Comparison of ENCODE assay signal across 11 cellular contexts in genomic region chr3:57017481-57017880, GRCh38. TPM values are rescaled to one million over a fixed set of nuclear protein-coding genes. Genes with fewer than 3 reads are reported as not detected.
DNase-seq lines count a peak whose midpoint lies in the region; ATAC-seq and TF ChIP-seq lines count a peak whose summit lies in the region.
"Had no signal": no experiment of that assay in that cellular context is flagged by ENCODE, and none has a peak within 500 bp of the region (broad histone marks: within the 10 kb centered on the region; RNA-seq: fewer than 3 reads in every experiment).

No MANE protein-coding gene starts in this region.

- no peaks in the 10 kb centered on the region for H3K9me3 ChIP-seq in HCT116 (ENCODE audit: control insufficient read depth in 1 of 2, insufficient read depth in 1 of 2, low read depth in 1 of 2, low read length in 2 of 2)
- H3K9me3 ChIP-seq: stomach had no signal

- H3K9ac ChIP-seq in HCT116 (ENCODE audit: low read length), result peak overlapping the region; percentile 44

- ATAC-seq in HCT116, result peak; percentile 71
- ATAC-seq in SK-N-SH treated with all-trans-retinoic acid at 6 μM for 48 hours, result peak; percentile 26
- no peak for ATAC-seq in activated naive CD4-positive, alpha-beta T cell treated with anti-CD3 and anti-CD28 coated beads, Interleukin-2, amount 50 U/mL, for 72 hours
- no peak for ATAC-seq in GM21786 (IDR thresholded peaks at IDR 0.05; ENCODE audit: unreplicated experiment)

- RAD21 ChIA-PET in HCT116 (lab: Charles Lee; ENCODE audit: low non-redundant PET in 1 of 2, low total read pairs in 2 of 2, uncharacterized antibody in 2 of 2, unreplicated experiment in 2 of 2), result interaction anchor here in 1 of 2 experiments (0.6 kb wide), 1 partner anchor 24 kb away, joined by 6 read pairs; no protein-coding TSS in a partner anchor

- no peak for TF ChIP-seq CTCF in HCT116 (IDR thresholded peaks at IDR 0.05 in 2 of 3, conservative IDR thresholded peaks at IDR 0.05 in 1 of 3; ENCODE audit: borderline replicate concordance in 1 of 3, insufficient read depth in 1 of 3, low read depth in 2 of 3, low read length in 2 of 3)

- peak overlapping the region; percentile 69 for H3K4me2 ChIP-seq in HCT116 (ENCODE audit: low read length)

- no peaks in the 10 kb centered on the region for H3K9me2 ChIP-seq in HCT116 (ENCODE audit: insufficient read depth)

- DNase-seq in HCT116 (ENCODE audit: low read depth, low spot score) (peak; percentile 43), glomerular visceral epithelial cell (ENCODE audit: extremely low spot score) (peak; percentile 15), renal cortical epithelial cell (ENCODE audit: low read depth) (peak; percentile 45), SKM-1 (lab: John Stamatoyannopoulos, UW; ENCODE audit: unreplicated experiment) (no peak)
- DNase-seq in stimulated activated CD4-positive, alpha-beta T cell treated with anti-CD3 and anti-CD28 coated beads, Interleukin-1b, Interleukin-23, amount 100 ng/mL, for 48 hours, result no peak
- no peak for DNase-seq in activated naive CD4-positive, alpha-beta T cell treated with anti-CD3 and anti-CD28 coated beads, Interleukin-2, amount 50 U/mL, for 72 hours (ENCODE audit: low spot score in 2 of 2)
- DNase-seq: stomach had no signal

- POLR2A ChIA-PET in HCT116 (lab: Charles Lee), result interaction anchor here (0.7 to 1.5 kb wide), 2 partner anchors 19 to 48 kb away, joined by 3 to 4 read pairs; no protein-coding TSS in a partner anchor

- H3K27ac ChIP-seq in HCT116 (ENCODE audit: low read depth, low read length), result peak overlapping the region; percentile 40
- H3K27ac ChIP-seq: foreskin keratinocyte, stomach had no signal

- no peaks in the 10 kb centered on the region for H3K9me3 Mint-ChIP-seq in activated naive CD4-positive, alpha-beta T cell treated with anti-CD3 and anti-CD28 coated beads, Interleukin-2, amount 50 U/mL, for 72 hours

- H2AFZ ChIP-seq in HCT116 (ENCODE audit: low read depth, low read length, poor library complexity, severe bottlenecking), result no peak overlapping the region

- BruUV-seq in HCT116 (replicated peaks; lab: Mats Ljungman, UMichigan), result no TSS peak

- H3K27ac Mint-ChIP-seq in activated naive CD4-positive, alpha-beta T cell treated with anti-CD3 and anti-CD28 coated beads, Interleukin-2, amount 50 U/mL, for 72 hours, result no peak overlapping the region

- H3K4me1 ChIP-seq in HCT116 (ENCODE audit: control insufficient read depth in 1 of 2, insufficient read depth in 2 of 2, low read length in 2 of 2), result peaks cover 28 to 32% of the 10 kb centered on the region in 2 experiments

- intact Hi-C loops in HCT116 (cut with micrococcal nuclease), result no loop called here

- TF ChIP-seq RAD21 in HCT116 (IDR thresholded peaks at IDR 0.05; ENCODE audit: low read depth), result no peak

- H4K20me1 ChIP-seq in HCT116 (ENCODE audit: insufficient read depth), result no peaks in the 10 kb centered on the region

- no peaks in the 10 kb centered on the region for H3K79me2 ChIP-seq in HCT116 (ENCODE audit: insufficient read depth, low read length)

- CTCF ChIA-PET in HCT116 (lab: Charles Lee), result interaction anchor here (0.7 to 1.0 kb wide), 2 partner anchors 10 to 177 kb away, joined by 5 read pairs; no protein-coding TSS in a partner anchor

- H3K27me3 ChIP-seq in HCT116 (ENCODE audit: insufficient read depth, low read length), result no peaks in the 10 kb centered on the region
- H3K27me3 ChIP-seq: foreskin keratinocyte, stomach had no signal

- H3K36me3 Mint-ChIP-seq in activated naive CD4-positive, alpha-beta T cell treated with anti-CD3 and anti-CD28 coated beads, Interleukin-2, amount 50 U/mL, for 72 hours, result no peaks in the 10 kb centered on the region

- peak overlapping the region in 1 of 2 experiments; percentile 21; a peak in 1 of 4 replicates for H3K4me3 ChIP-seq in HCT116 (replicated peaks in 1 of 2; ENCODE audit: low read depth in 1 of 2, low read length in 2 of 2)
- H3K4me3 ChIP-seq: stomach had no signal

- H3K36me3 ChIP-seq in HCT116 (ENCODE audit: control insufficient read depth in 1 of 2, insufficient read depth in 2 of 2, low read length in 2 of 2), result no peaks in the 10 kb centered on the region
- H3K36me3 ChIP-seq: stomach had no signal

- no peak for TF ChIP-seq POLR2A in HCT116 (IDR thresholded peaks at IDR 0.05; ENCODE audit: borderline replicate concordance, extremely low read depth, insufficient read depth, insufficient read length)

TF ChIP-seq in HCT116, 20 proteins besides CTCF, POLR2A, EP300 and RAD21:
- no peak for TF ChIP-seq ELF1 (IDR thresholded peaks at IDR 0.05; ENCODE audit: borderline replicate concordance, low read depth)
- TF ChIP-seq CEBPB (IDR thresholded peaks at IDR 0.05; ENCODE audit: low read depth), result no peak
- TF ChIP-seq ZFX (IDR thresholded peaks at IDR 0.05), result no peak
- TF ChIP-seq JUND (IDR thresholded peaks at IDR 0.05), result 0 out of 2 replicates have a peak, but pooled peaks have one; percentile 37
- no peak for TF ChIP-seq EZH2phosphoT487 (IDR thresholded peaks at IDR 0.05; ENCODE audit: borderline replicate concordance)
- no peak for TF ChIP-seq ZNF274 (IDR thresholded peaks at IDR 0.05; ENCODE audit: low read depth, low read length)
- peak; percentile 29; the same call in 1 of the 2 replicates for TF ChIP-seq SP1 (IDR thresholded peaks at IDR 0.05; ENCODE audit: low read depth)
- TF ChIP-seq, protein P1, sequence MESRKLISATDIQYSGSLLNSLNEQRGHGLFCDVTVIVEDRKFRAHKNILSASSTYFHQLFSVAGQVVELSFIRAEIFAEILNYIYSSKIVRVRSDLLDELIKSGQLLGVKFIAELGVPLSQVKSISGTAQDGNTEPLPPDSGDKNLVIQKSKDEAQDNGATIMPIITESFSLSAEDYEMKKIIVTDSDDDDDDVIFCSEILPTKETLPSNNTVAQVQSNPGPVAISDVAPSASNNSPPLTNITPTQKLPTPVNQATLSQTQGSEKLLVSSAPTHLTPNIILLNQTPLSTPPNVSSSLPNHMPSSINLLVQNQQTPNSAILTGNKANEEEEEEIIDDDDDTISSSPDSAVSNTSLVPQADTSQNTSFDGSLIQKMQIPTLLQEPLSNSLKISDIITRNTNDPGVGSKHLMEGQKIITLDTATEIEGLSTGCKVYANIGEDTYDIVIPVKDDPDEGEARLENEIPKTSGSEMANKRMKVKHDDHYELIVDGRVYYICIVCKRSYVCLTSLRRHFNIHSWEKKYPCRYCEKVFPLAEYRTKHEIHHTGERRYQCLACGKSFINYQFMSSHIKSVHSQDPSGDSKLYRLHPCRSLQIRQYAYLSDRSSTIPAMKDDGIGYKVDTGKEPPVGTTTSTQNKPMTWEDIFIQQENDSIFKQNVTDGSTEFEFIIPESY (IDR thresholded peaks at IDR 0.05; ENCODE audit: extremely low read depth, insufficient replicate concordance, low read length), result no peak
- TF ChIP-seq EGR1 (IDR thresholded peaks at IDR 0.05; ENCODE audit: low read depth), result no peak
- no peak for TF ChIP-seq CBX3 (IDR thresholded peaks at IDR 0.05; ENCODE audit: low read depth)
- no peak for TF ChIP-seq SRF (IDR thresholded peaks at IDR 0.05; ENCODE audit: low read depth)
- no peak for TF ChIP-seq SIN3A (IDR thresholded peaks at IDR 0.05; ENCODE audit: low read depth)
- TF ChIP-seq FOSL1 (IDR thresholded peaks at IDR 0.05; ENCODE audit: low read depth), result peak; percentile 41; the same call in 1 of the 2 replicates
- no peak for TF ChIP-seq MAX (IDR thresholded peaks at IDR 0.05)
TF ChIP-seq in HCT116: peak in this region for 3.

TF ChIP-seq in SK-N-SH treated with all-trans-retinoic acid at 6 μM for 48 hours, 23 proteins besides CTCF, POLR2A, EP300 and RAD21:
- no peak for TF ChIP-seq ARNTL (CRISPR knock-in tag; IDR thresholded peaks at IDR 0.05; ENCODE audit: borderline replicate concordance, low read depth)
- no peak for TF ChIP-seq TCF4 (CRISPR knock-in tag; IDR thresholded peaks at IDR 0.05; ENCODE audit: borderline replicate concordance)
- TF ChIP-seq ZNF70 (CRISPR knock-in tag; IDR thresholded peaks at IDR 0.05), result no peak
- no peak for TF ChIP-seq SNAI2 (CRISPR knock-in tag; IDR thresholded peaks at IDR 0.05)
- TF ChIP-seq, protein P2, sequence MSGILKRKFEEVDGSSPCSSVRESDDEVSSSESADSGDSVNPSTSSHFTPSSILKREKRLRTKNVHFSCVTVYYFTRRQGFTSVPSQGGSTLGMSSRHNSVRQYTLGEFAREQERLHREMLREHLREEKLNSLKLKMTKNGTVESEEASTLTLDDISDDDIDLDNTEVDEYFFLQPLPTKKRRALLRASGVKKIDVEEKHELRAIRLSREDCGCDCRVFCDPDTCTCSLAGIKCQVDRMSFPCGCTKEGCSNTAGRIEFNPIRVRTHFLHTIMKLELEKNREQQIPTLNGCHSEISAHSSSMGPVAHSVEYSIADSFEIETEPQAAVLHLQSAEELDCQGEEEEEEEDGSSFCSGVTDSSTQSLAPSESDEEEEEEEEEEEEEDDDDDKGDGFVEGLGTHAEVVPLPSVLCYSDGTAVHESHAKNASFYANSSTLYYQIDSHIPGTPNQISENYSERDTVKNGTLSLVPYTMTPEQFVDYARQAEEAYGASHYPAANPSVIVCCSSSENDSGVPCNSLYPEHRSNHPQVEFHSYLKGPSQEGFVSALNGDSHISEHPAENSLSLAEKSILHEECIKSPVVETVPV (CRISPR knock-in tag; IDR thresholded peaks at IDR 0.05), result no peak
- TF ChIP-seq ZC3H10 (CRISPR knock-in tag; IDR thresholded peaks at IDR 0.05), result no peak
- TF ChIP-seq PPARA (CRISPR knock-in tag; IDR thresholded peaks at IDR 0.05; ENCODE audit: borderline replicate concordance), result no peak
- TF ChIP-seq ISL1 (CRISPR knock-in tag; IDR thresholded peaks at IDR 0.05), result no peak
- TF ChIP-seq ZFP30 (CRISPR knock-in tag; IDR thresholded peaks at IDR 0.05), result no peak
- no peak for TF ChIP-seq ESRRG (CRISPR knock-in tag; IDR thresholded peaks at IDR 0.05)
- TF ChIP-seq, protein P3, sequence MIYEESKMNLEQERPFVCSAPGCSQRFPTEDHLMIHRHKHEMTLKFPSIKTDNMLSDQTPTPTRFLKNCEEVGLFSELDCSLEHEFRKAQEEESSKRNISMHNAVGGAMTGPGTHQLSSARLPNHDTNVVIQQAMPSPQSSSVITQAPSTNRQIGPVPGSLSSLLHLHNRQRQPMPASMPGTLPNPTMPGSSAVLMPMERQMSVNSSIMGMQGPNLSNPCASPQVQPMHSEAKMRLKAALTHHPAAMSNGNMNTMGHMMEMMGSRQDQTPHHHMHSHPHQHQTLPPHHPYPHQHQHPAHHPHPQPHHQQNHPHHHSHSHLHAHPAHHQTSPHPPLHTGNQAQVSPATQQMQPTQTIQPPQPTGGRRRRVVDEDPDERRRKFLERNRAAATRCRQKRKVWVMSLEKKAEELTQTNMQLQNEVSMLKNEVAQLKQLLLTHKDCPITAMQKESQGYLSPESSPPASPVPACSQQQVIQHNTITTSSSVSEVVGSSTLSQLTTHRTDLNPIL (CRISPR knock-in tag; IDR thresholded peaks at IDR 0.05; ENCODE audit: low read depth), result no peak
TF ChIP-seq in SK-N-SH treated with all-trans-retinoic acid at 6 μM for 48 hours: peak in this region for 0.

RNA-seq across cellular contexts. Expression of gene SPATA12, which starts 43.0 kb away (rescaled TPM):
- 0.22 TPM for total RNA-seq in HCT116 (2021; ENCODE audit: unreplicated experiment)
- 0.34 and 0.53 TPM in 2 replicates for polyA plus RNA-seq in HCT116 (2012)
- total RNA-seq in renal cortical epithelial cell, result 0.10 TPM in 1 of 2 replicates, not detected in the other
- not detected for total RNA-seq in activated naive CD4-positive, alpha-beta T cell treated with anti-CD3 and anti-CD28 coated beads, Interleukin-2, amount 50 U/mL, for 72 hours
- total RNA-seq: foreskin keratinocyte, lung microvascular endothelial cell, stomach had no signal

Comparison
In these comparisons a context has a peak if more than half of its experiments do, and no peak if none do; other contexts are left out.
1. ATAC-seq: peak in HCT116 (single experiment) and SK-N-SH treated with all-trans-retinoic acid at 6 μM for 48 hours (single experiment); none in activated naive CD4-positive, alpha-beta T cell treated with anti-CD3 and anti-CD28 coated beads, Interleukin-2, amount 50 U/mL, for 72 hours (0 of 2) and GM21786 (single experiment).
2. DNase-seq: peak in HCT116 (single experiment), glomerular visceral epithelial cell (single experiment) and renal cortical epithelial cell (single experiment); none in stimulated activated CD4-positive, alpha-beta T cell treated with anti-CD3 and anti-CD28 coated beads, Interleukin-1b, Interleukin-23, amount 100 ng/mL, for 48 hours (single experiment), SKM-1 (single experiment) and activated naive CD4-positive, alpha-beta T cell treated with anti-CD3 and anti-CD28 coated beads, Interleukin-2, amount 50 U/mL, for 72 hours (0 of 2).